8 cellular contexts compared by ENCODE assay signal in genomic region chr1:24150228-24151174, GRCh38. TPM values are rescaled to one million over a fixed set of nuclear protein-coding genes. Genes with fewer than 3 reads are reported as not detected.
A peak's percentile ranks its signal among the peaks of the same experiment; 100 is the strongest.
DNase-seq lines count a peak whose midpoint lies in the region; ATAC-seq and TF ChIP-seq lines count a peak whose summit lies in the region.

No MANE protein-coding gene starts in this region.

- peak; percentile 89 for TF ChIP-seq CTCF in colonic mucosa (IDR thresholded peaks at IDR 0.05)

- peak overlapping the region; percentile 28 to 66 for H3K9ac ChIP-seq in colonic mucosa (ENCODE audit: low read depth in 2 of 2, low read length in 2 of 2)

- peaks cover 8% of the 10 kb centered on the region for H3K4me1 ChIP-seq in colonic mucosa

- H3K9me3 ChIP-seq in colonic mucosa: no peaks in the 10 kb centered on the region

- peak overlapping the region; percentile 63 for H3K27ac ChIP-seq in colonic mucosa

- no peaks in the 10 kb centered on the region for H3K36me3 ChIP-seq in colonic mucosa

- ATAC-seq in HG03342 (IDR thresholded peaks at IDR 0.05; ENCODE audit: unreplicated experiment): peak; percentile 61

- intact Hi-C loops in colonic mucosa (cut with DNase I): loop anchor here (5.0 kb wide), 1 partner anchor 52 kb away; no protein-coding TSS in a partner anchor

- no peaks in the 10 kb centered on the region for H3K27me3 ChIP-seq in colonic mucosa

- H3K4me3 ChIP-seq in colonic mucosa: no peak overlapping the region

- DNase-seq in DMS53 treated with DMSO at 0.1 percent for 48 hours (lab: John Stamatoyannopoulos, UW; ENCODE audit: unreplicated experiment) (peak; percentile 82), NCI-H524 (lab: John Stamatoyannopoulos, UW) (peak; percentile 78), colonic mucosa (peak; percentile 99), kidney tubule cell (ENCODE audit: low spot score) (peak; percentile 88), GF-D8 (lab: John Stamatoyannopoulos, UW) (no peak)
- peak; percentile 94 for DNase-seq in activated CD4-positive, alpha-beta T cell treated with anti-CD3 and anti-CD28 coated beads for 48 hours
- peak; percentile 66 to 91 for DNase-seq in stimulated activated CD4-positive, alpha-beta T cell treated with anti-CD3 and anti-CD28 coated beads, Interleukin-1b, Interleukin-23, amount 100 ng/mL, for 1 hour (ENCODE audit: low read depth in 2 of 2)

RNA-seq across cellular contexts. Expression of gene IL22RA1, which starts 7.6 kb away (rescaled TPM):
- 10 to 100 TPM; 15.5 to 17.3 TPM for total RNA-seq in colonic mucosa

RNA-seq across cellular contexts. Expression of gene IFNLR1, which starts 36.6 kb away (rescaled TPM):
- total RNA-seq in colonic mucosa: 10 to 100 TPM in 1 of 2 donors, 1 to 10 TPM in 1; 7.9 to 16.8 TPM

RNA-seq across cellular contexts. Expression of gene MYOM3, which starts 38.6 kb away (rescaled TPM):
- 1 to 10 TPM; 1.8 to 3.3 TPM for total RNA-seq in colonic mucosa
